Comparison of ENCODE assay signal across 8 cellular contexts in the genomic region with DNA sequence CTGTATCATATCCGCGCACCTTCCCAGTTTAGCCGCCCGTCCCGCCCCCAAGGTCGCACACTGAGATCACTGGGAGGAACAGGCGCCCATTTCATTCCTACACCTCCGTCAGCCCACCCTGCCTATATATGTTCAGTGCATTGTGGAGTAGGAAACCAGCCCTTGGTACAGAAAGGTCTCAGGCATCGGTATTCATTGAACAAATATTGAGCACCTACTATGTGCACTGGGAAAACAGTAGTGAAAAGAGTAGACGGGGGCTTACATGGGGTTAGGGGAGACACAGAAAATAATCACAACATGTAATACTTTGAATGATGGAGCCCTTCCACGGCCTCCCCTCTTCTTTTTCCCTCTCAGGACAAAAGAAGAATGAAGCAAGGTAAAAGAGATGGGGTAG. TPM values are rescaled to one million over a fixed set of nuclear protein-coding genes. Genes with fewer than 3 reads are reported as not detected.
DNase-seq lines count a peak whose midpoint lies in the region; ATAC-seq, FAIRE-seq and TF ChIP-seq lines count a peak whose summit lies in the region.

No MANE protein-coding gene starts in this region.

- H2AFZ ChIP-seq in K562 (ENCODE audit: low read depth, low read length), result peak overlapping the region; percentile 72

- peaks cover 19% of the 10 kb centered on the region for H3K4me1 Mint-ChIP-seq in neural crest cell

- no peaks in the 10 kb centered on the region for H3K36me3 Mint-ChIP-seq in neural crest cell (ENCODE audit: low read depth)

- H3K4me2 ChIP-seq in K562 (ENCODE audit: insufficient read depth, low read length), result peak overlapping the region; percentile 94

- H3K27me3 ChIP-seq in AG04450 (ENCODE audit: control insufficient read depth, insufficient read depth, low read length) (no peaks in the 10 kb centered on the region), HUES6 (ENCODE audit: control insufficient read depth, insufficient read depth, low read length) (no peaks in the 10 kb centered on the region), K562 (ENCODE audit: control insufficient read depth in 2 of 2, insufficient read depth in 2 of 2, low read length in 2 of 2) (no peaks in the 10 kb centered on the region)

- H4K20me1 ChIP-seq in K562 (replicated peaks; ENCODE audit: control insufficient read depth, insufficient read depth, low read length), result no peaks in the 10 kb centered on the region

- H3K9ac ChIP-seq in HUES6 (ENCODE audit: low read length) (no peak overlapping the region), K562 (ENCODE audit: insufficient read depth in 1 of 2, low read depth in 2 of 2, low read length in 2 of 2) (peak overlapping the region; percentile 48 to 84; a peak in 3 of 4 replicates)

- H3K9me3 Mint-ChIP-seq in neural crest cell, result no peaks in the 10 kb centered on the region

- H3K36me3 ChIP-seq in HUES6 (ENCODE audit: control insufficient read depth, insufficient read depth, low read length), result 0 out of 2 replicates have a peak, but pooled peaks cover 3% of the 10 kb centered on the region
- H3K36me3 ChIP-seq in K562 (ENCODE audit: control insufficient read depth, insufficient read depth, low read length), result peaks cover 8% of the 10 kb centered on the region; the same call in 2 of the 3 replicates

- H3K9me3 ChIP-seq in AG04450 (ENCODE audit: control insufficient read depth, insufficient read depth, low read length) (no peaks in the 10 kb centered on the region), HUES6 (ENCODE audit: control insufficient read depth, insufficient read depth, low read depth, low read length) (no peaks in the 10 kb centered on the region), K562 (replicated peaks; ENCODE audit: control insufficient read depth, insufficient read depth, low read depth, low read length) (no peaks in the 10 kb centered on the region)

- no peak for FAIRE-seq in K562 (lab: Jason Lieb, UNC)

- TF ChIP-seq CTCF in AG04450 (IDR thresholded peaks at IDR 0.05; ENCODE audit: low read depth, low read length), result no peak
- no peak for TF ChIP-seq CTCF in K562 (IDR thresholded peaks at IDR 0.05 in 2 of 3, conservative IDR thresholded peaks at IDR 0.05 in 1 of 3; ENCODE audit: insufficient read depth in 2 of 3, low read depth in 1 of 3, low read length in 3 of 3)
- no peak for TF ChIP-seq CTCF in neural crest cell (conservative IDR thresholded peaks at IDR 0.05)

- no peaks in the 10 kb centered on the region for H3K9me1 ChIP-seq in K562 (ENCODE audit: control insufficient read depth, insufficient read depth, low read length)

- no peak for TF ChIP-seq RAD21 in K562 (CRISPR knock-in tag; conservative IDR thresholded peaks at IDR 0.05 in 1 of 2, IDR thresholded peaks at IDR 0.05 in 1 of 2)

- intact Hi-C loops in K562 (cut with micrococcal nuclease), result no loop called here

- no peak overlapping the region; the same call in 1 of the 2 replicates for H3K4me3 ChIP-seq in AG04450 (ENCODE audit: low read depth, low read length)
- H3K4me3 ChIP-seq in HUES6 (ENCODE audit: low read depth, low read length), result peak overlapping the region; percentile 69
- H3K4me3 ChIP-seq in K562, result no peak overlapping the region

- CTCF ChIA-PET in AG04450 (lab: Charles Lee), result no interaction called here
- CTCF ChIA-PET in K562 (lab: Yijun Ruan, JAX; ENCODE audit: low intra/inter-chr PET ratio), result no interaction called here

- in situ Hi-C loops in K562 (cut with MboI), result no loop called here

- H3K4me3 Mint-ChIP-seq in neural crest cell, result peak overlapping the region; percentile 80

- no peak for TF ChIP-seq EP300 in K562 (IDR thresholded peaks at IDR 0.05; ENCODE audit: low read length)

- peaks cover 12% of the 10 kb centered on the region; the same call in 1 of the 2 replicates for H3K4me1 ChIP-seq in HUES6 (ENCODE audit: control insufficient read depth, insufficient read depth, low read length)
- H3K4me1 ChIP-seq in K562 (replicated peaks in 1 of 2; ENCODE audit: control insufficient read depth in 2 of 2, insufficient read depth in 2 of 2, low read length in 2 of 2), result peaks cover 39 to 50% of the 10 kb centered on the region in 2 experiments; a peak in 4 of 5 replicates

- H3K27ac ChIP-seq in AG04450 (ENCODE audit: low read depth, low read length) (peak overlapping the region; percentile 62), HUES6 (ENCODE audit: low read depth, low read length) (no peak overlapping the region), K562 (ENCODE audit: extremely low read depth, low read depth, low read length) (peak overlapping the region; percentile 81)

- ATAC-seq in K562 (no peak), GM18873 (IDR thresholded peaks at IDR 0.05; ENCODE audit: low FRiP score, unreplicated experiment) (no peak)

- peaks cover 39% of the 10 kb centered on the region for H3K79me2 ChIP-seq in K562 (ENCODE audit: control insufficient read depth, insufficient read depth, low read length)

- no peak for DNase-seq in AG04450 (ENCODE audit: low read depth, low spot score)
- DNase-seq in K562 (ENCODE audit: extremely low read depth in 1 of 4, low spot score in 3 of 4), result peak; percentile 16 to 57 (median 17)
- no peak for DNase-seq in neural crest cell (ENCODE audit: low read depth, low spot score)
- no peak for DNase-seq in NCI-H1092 treated with DMSO at 0.1 percent for 48 hours (lab: John Stamatoyannopoulos, UW)
- DNase-seq in iPS-NIHi7 (ENCODE audit: extremely low spot score), result no peak
- DNase-seq in stimulated activated CD4-positive, alpha-beta T cell treated with anti-CD3 and anti-CD28 coated beads, Interleukin-1b, Interleukin-23, amount 100 ng/mL, for 48 hours, result no peak

- no peak for TF ChIP-seq POLR2A in K562 (conservative IDR thresholded peaks at IDR 0.05)

- no peak overlapping the region for H3K27ac Mint-ChIP-seq in neural crest cell (ENCODE audit: unreplicated experiment)

- no peaks in the 10 kb centered on the region for H3K27me3 Mint-ChIP-seq in neural crest cell (ENCODE audit: low read depth)

- POLR2A ChIA-PET in AG04450 (lab: Yijun Ruan, JAX) (no interaction called here), K562 (lab: Yijun Ruan, JAX) (interaction anchor here (1.0 to 2.1 kb wide), 2 partner anchors 8 to 16 kb away, joined by 3 to 7 read pairs; no protein-coding TSS in a partner anchor)

- WGBS in K562 (ENCODE audit: insufficient coverage, low coverage, missing lambda C conversion rate), result 27% methylated on average over 9 of the region's 11 CpGs

- BruUV-seq in K562 (replicated peaks; lab: Mats Ljungman, UMichigan), result no TSS peak

TF ChIP-seq in K562, 482 proteins besides CTCF, POLR2A, EP300 and RAD21:
- TF ChIP-seq ZKSCAN1 (IDR thresholded peaks at IDR 0.05; ENCODE audit: low read depth, low read length), result peak; percentile 91
- TF ChIP-seq HNRNPL (IDR thresholded peaks at IDR 0.05; ENCODE audit: low read depth, low read length), result no peak
TF ChIP-seq in K562: peak in this region for 1.

RNA-seq across cellular contexts. Expression of gene FECH, which starts 0.8 kb away (rescaled TPM):
- polyA plus RNA-seq in AG04450 (2011; rRNA removed) (65.3 and 71.7 TPM in 2 replicates), K562 (2011; rRNA removed) (55.5 and 74.8 TPM in 2 replicates), K562 (2014; fragmentation: Illumina TruSeq; extraction: Trizol) (73.9 and 79.1 TPM in 2 replicates), K562 (2014; fragmentation: Nextera tagmentation; extraction: Ambion mirVana) (10 to 100 TPM; 19.8 to 21.1 TPM), K562 (2014; rRNA removed) (56.8 and 84.3 TPM in 2 replicates)
- polyA minus RNA-seq in AG04450 (2011; rRNA and poly(A)+ RNA removed), result 32.7 and 41.0 TPM in 2 replicates
- total RNA-seq in K562 (2011; cell fraction: chromatin; rRNA removed; ENCODE audit: low replicate concordance), result 35.2 and 72.3 TPM in 2 replicates
- total RNA-seq in K562 (2011; cell fraction: nucleolus; rRNA removed), result 30.0 and 48.3 TPM in 2 replicates
- total RNA-seq in K562 (2011; cell fraction: nucleoplasm; rRNA removed), result 39.2 and 42.7 TPM in 2 replicates
- total RNA-seq in K562 (2014; rRNA removed) (170 and 212 TPM in 2 replicates), K562 (2014; rRNA removed; fragmentation: Illumina TruSeq; extraction: Trizol) (46.7 and 48.8 TPM in 2 replicates), K562 (2015; rRNA removed; fragmentation: Illumina TruSeq; extraction: Trizol) (20.2 and 24.1 TPM in 2 replicates), K562 (2021) (64.0 and 67.1 TPM in 2 replicates), neural crest cell (16.9 and 17.9 TPM in 2 replicates)
- 46.0 and 58.0 TPM in 2 replicates for polyA plus RNA-seq in K562 (2011; cell fraction: cytosol; rRNA removed)
- 56.4 and 69.5 TPM in 2 replicates for polyA plus RNA-seq in K562 (2011; cell fraction: nucleus; rRNA removed)
- polyA plus RNA-seq in K562 (2012), result 46.9 and 58.3 TPM in 2 replicates
- 54.8 and 80.7 TPM in 2 replicates for polyA minus RNA-seq in K562 (2011; rRNA and poly(A)+ RNA removed)
- 42.9 and 49.0 TPM in 2 replicates for polyA minus RNA-seq in K562 (2011; cell fraction: cytosol; rRNA and poly(A)+ RNA removed)
- 27.8 and 29.5 TPM in 2 replicates for polyA minus RNA-seq in K562 (2011; cell fraction: nucleus; rRNA and poly(A)+ RNA removed)

RNA-seq across cellular contexts. Expression of gene NARS1, which starts 34.4 kb away (rescaled TPM):
- polyA plus RNA-seq in AG04450 (2011; rRNA removed), result 199 and 253 TPM in 2 replicates
- polyA minus RNA-seq in AG04450 (2011; rRNA and poly(A)+ RNA removed), result 222 and 234 TPM in 2 replicates
- total RNA-seq in K562 (2011; cell fraction: chromatin; rRNA removed; ENCODE audit: low replicate concordance), result 124 and 285 TPM in 2 replicates
- 72.2 and 74.9 TPM in 2 replicates for total RNA-seq in K562 (2011; cell fraction: nucleolus; rRNA removed)
- total RNA-seq in K562 (2011; cell fraction: nucleoplasm; rRNA removed), result 112 and 116 TPM in 2 replicates
- total RNA-seq in K562 (2014; rRNA removed), result 153 and 232 TPM in 2 replicates
- total RNA-seq in K562 (2014; rRNA removed; fragmentation: Illumina TruSeq; extraction: Trizol), result 236 and 274 TPM in 2 replicates
- 267 and 290 TPM in 2 replicates for total RNA-seq in K562 (2015; rRNA removed; fragmentation: Illumina TruSeq; extraction: Trizol)
- total RNA-seq in K562 (2021), result 130 and 145 TPM in 2 replicates
- polyA plus RNA-seq in K562 (2011; rRNA removed), result 180 and 207 TPM in 2 replicates
- 72.6 and 147 TPM in 2 replicates for polyA plus RNA-seq in K562 (2011; cell fraction: cytosol; rRNA removed)
- polyA plus RNA-seq in K562 (2011; cell fraction: nucleus; rRNA removed), result 135 and 213 TPM in 2 replicates
- 170 and 176 TPM in 2 replicates for polyA plus RNA-seq in K562 (2012)
- polyA plus RNA-seq in K562 (2014; fragmentation: Illumina TruSeq; extraction: Trizol), result 270 and 293 TPM in 2 replicates
- polyA plus RNA-seq in K562 (2014; fragmentation: Nextera tagmentation; extraction: Ambion mirVana), result 100 to 1,000 TPM; 141 to 267 TPM
- 186 and 225 TPM in 2 replicates for polyA plus RNA-seq in K562 (2014; rRNA removed)
- polyA minus RNA-seq in K562 (2011; rRNA and poly(A)+ RNA removed), result 246 and 314 TPM in 2 replicates
- 117 and 125 TPM in 2 replicates for polyA minus RNA-seq in K562 (2011; cell fraction: cytosol; rRNA and poly(A)+ RNA removed)
- polyA minus RNA-seq in K562 (2011; cell fraction: nucleus; rRNA and poly(A)+ RNA removed), result 51.2 and 83.9 TPM in 2 replicates
- 108 TPM in 2 replicates for total RNA-seq in neural crest cell

Comparison
In these comparisons a context has a peak if more than half of its experiments do, and no peak if none do; other contexts are left out.
1. DNase-seq: peak in K562 (4 of 4); none in AG04450 (single experiment), neural crest cell (single experiment), NCI-H1092 treated with DMSO at 0.1 percent for 48 hours (single experiment), iPS-NIHi7 (single experiment) and stimulated activated CD4-positive, alpha-beta T cell treated with anti-CD3 and anti-CD28 coated beads, Interleukin-1b, Interleukin-23, amount 100 ng/mL, for 48 hours (single experiment).